8 cellular contexts compared by ENCODE assay signal in genomic region chr19:531753-532571, GRCh38. TPM values are rescaled to one million over a fixed set of nuclear protein-coding genes. Genes with fewer than 3 reads are reported as not detected.
A peak's percentile ranks its signal among the peaks of the same experiment; 100 is the strongest.
DNase-seq lines count a peak whose midpoint lies in the region; ATAC-seq and TF ChIP-seq lines count a peak whose summit lies in the region.

Gene CDC34 (plus strand): TSS chr19:531760. CDS start chr19:531932, 172 bp downstream.

- peak within 1 kb of the TSS; percentile 100 for H3K4me2 ChIP-seq in smooth muscle cell

- no peak for DNase-seq in CD4-positive, CD25-positive, alpha-beta regulatory T cell
- DNase-seq in GM19240 (ENCODE audit: insufficient read length, low spot score) (peak; percentile 62), astrocyte of the cerebellum (ENCODE audit: low read depth) (no peak), smooth muscle cell (lab: John Stamatoyannopoulos, UW; ENCODE audit: unreplicated experiment) (no peak)
- DNase-seq in central memory CD4-positive, alpha-beta T cell: no peak
- DNase-seq in stimulated activated CD4-positive, alpha-beta T cell treated with anti-CD3 and anti-CD28 coated beads, Interleukin-15, amount 100 ng/mL, for 24 hours: no peak

- peak within 1 kb of the TSS; percentile 32 for H3K4me3 ChIP-seq in CD4-positive, CD25-positive, alpha-beta regulatory T cell (ENCODE audit: low read depth, low read length)
- H3K4me3 ChIP-seq in HUES6 (ENCODE audit: low read depth, low read length) (peak within 1 kb of the TSS; percentile 100), astrocyte of the cerebellum (ENCODE audit: low read depth, low read length) (peak within 1 kb of the TSS; percentile 93), iPS-18a (ENCODE audit: low read length) (peak within 1 kb of the TSS; percentile 85), smooth muscle cell (peak within 1 kb of the TSS; percentile 90)

- WGBS in smooth muscle cell (ENCODE audit: low lambda C conversion rate): under 1% methylated on average over 55 of the region's 84 CpGs

- peaks cover 45% of the 10 kb centered on the region for H3K79me2 ChIP-seq in smooth muscle cell (ENCODE audit: low read depth)

- H3K9me3 Mint-ChIP-seq in CD4-positive, CD25-positive, alpha-beta regulatory T cell: no peaks in the 10 kb centered on the region

- H3F3A ChIP-seq in smooth muscle cell (ENCODE audit: low read depth): peaks cover 6% of the 10 kb centered on the region

- H3K4me1 ChIP-seq in CD4-positive, CD25-positive, alpha-beta regulatory T cell (ENCODE audit: control insufficient read depth, insufficient read depth, low read length, poor library complexity, severe bottlenecking): peaks cover 23% of the 10 kb centered on the region
- peaks cover 9% of the 10 kb centered on the region for H3K4me1 ChIP-seq in HUES6 (ENCODE audit: control insufficient read depth, insufficient read depth, low read length)
- H3K4me1 ChIP-seq in iPS-18a (ENCODE audit: control insufficient read depth, low read depth, low read length): peaks cover 5% of the 10 kb centered on the region
- peaks cover 11% of the 10 kb centered on the region for H3K4me1 ChIP-seq in smooth muscle cell (ENCODE audit: low read depth)

- peak within 1 kb of the TSS; percentile 89 to 91 (median 89) for H3K4me3 Mint-ChIP-seq in CD4-positive, CD25-positive, alpha-beta regulatory T cell

- H3K36me3 ChIP-seq in CD4-positive, CD25-positive, alpha-beta regulatory T cell (ENCODE audit: control insufficient read depth, insufficient read depth, low read length): peaks cover 10% of the 10 kb centered on the region
- H3K36me3 ChIP-seq in HUES6 (ENCODE audit: control insufficient read depth, insufficient read depth, low read length): peaks cover 19% of the 10 kb centered on the region
- H3K36me3 ChIP-seq in iPS-18a (ENCODE audit: control insufficient read depth, low read depth, low read length): peaks cover 10% of the 10 kb centered on the region
- no peaks in the 10 kb centered on the region for H3K36me3 ChIP-seq in smooth muscle cell (ENCODE audit: low read depth)

- peaks cover 0 to 25% (median 4%) of the 10 kb centered on the region in 4 donors for H3K4me1 Mint-ChIP-seq in CD4-positive, CD25-positive, alpha-beta regulatory T cell

- in situ Hi-C loops in astrocyte of the cerebellum (cut with HindIII; ENCODE audit: low sequenced_read_pairs): no loop called here

- TF ChIP-seq CTCF in astrocyte of the cerebellum (IDR thresholded peaks at IDR 0.05; ENCODE audit: low read depth, low read length, missing control alignments): no peak
- no peak for TF ChIP-seq CTCF in smooth muscle cell (IDR thresholded peaks at IDR 0.05; ENCODE audit: borderline replicate concordance, insufficient read depth, poor library complexity, severe bottlenecking)

- H3K27me3 Mint-ChIP-seq in CD4-positive, CD25-positive, alpha-beta regulatory T cell: no peaks in the 10 kb centered on the region

- H3K27ac Mint-ChIP-seq in CD4-positive, CD25-positive, alpha-beta regulatory T cell: peak within 1 kb of the TSS; percentile 32 to 95 (median 91)

- peaks cover 42% of the 10 kb centered on the region for H4K20me1 ChIP-seq in smooth muscle cell (ENCODE audit: low read depth)

- H3K27me3 ChIP-seq in CD4-positive, CD25-positive, alpha-beta regulatory T cell (ENCODE audit: control insufficient read depth, insufficient read depth, low read length): no peaks in the 10 kb centered on the region
- H3K27me3 ChIP-seq in HUES6 (ENCODE audit: control insufficient read depth, insufficient read depth, low read length) (no peaks in the 10 kb centered on the region), iPS-18a (ENCODE audit: control insufficient read depth, insufficient read depth, low read length) (no peaks in the 10 kb centered on the region), smooth muscle cell (ENCODE audit: low read depth) (no peaks in the 10 kb centered on the region)

- H3K9ac ChIP-seq in HUES6 (ENCODE audit: low read length): peak within 1 kb of the TSS; percentile 74
- H3K9ac ChIP-seq in iPS-18a (ENCODE audit: low read length): peak within 1 kb of the TSS; percentile 73
- peak within 1 kb of the TSS; percentile 91 for H3K9ac ChIP-seq in smooth muscle cell (ENCODE audit: low read depth)

- H2AFZ ChIP-seq in smooth muscle cell (ENCODE audit: low read depth): peak within 1 kb of the TSS; percentile 95

- ATAC-seq in CD4-positive, CD25-positive, alpha-beta regulatory T cell (ENCODE audit: low read depth in 2 of 2): no peak

- no peaks in the 10 kb centered on the region for H3K9me3 ChIP-seq in CD4-positive, CD25-positive, alpha-beta regulatory T cell (ENCODE audit: control insufficient read depth in 2 of 2, low read length in 2 of 2)
- H3K9me3 ChIP-seq in HUES6 (ENCODE audit: control insufficient read depth, insufficient read depth, low read depth, low read length) (no peaks in the 10 kb centered on the region), iPS-18a (ENCODE audit: control insufficient read depth, low read depth, low read length) (no peaks in the 10 kb centered on the region), smooth muscle cell (replicated peaks; ENCODE audit: low read depth) (no peaks in the 10 kb centered on the region)

- peak within 1 kb of the TSS; percentile 82 for H3K27ac ChIP-seq in CD4-positive, CD25-positive, alpha-beta regulatory T cell (ENCODE audit: insufficient read depth, low read length, poor library complexity, severe bottlenecking)
- H3K27ac ChIP-seq in HUES6 (ENCODE audit: low read depth, low read length) (peak within 1 kb of the TSS; percentile 77; the same call in 1 of the 2 replicates), iPS-18a (ENCODE audit: low read length) (no peak within 1 kb of the TSS), smooth muscle cell (ENCODE audit: low read depth) (peak within 1 kb of the TSS; percentile 90)

- no peaks in the 10 kb centered on the region for H3K36me3 Mint-ChIP-seq in CD4-positive, CD25-positive, alpha-beta regulatory T cell

RNA-seq across cellular contexts. Expression of gene CDC34, which starts in this region (rescaled TPM):
- total RNA-seq in CD4-positive, CD25-positive, alpha-beta regulatory T cell: 39.2 TPM
- 10 to 100 TPM; 32.2 to 37.8 (median 34.8) TPM for polyA plus RNA-seq in CD4-positive, CD25-positive, alpha-beta regulatory T cell
- 67.7 and 72.7 TPM in 2 replicates for total RNA-seq in smooth muscle cell
- 151 and 159 TPM in 2 replicates for polyA plus RNA-seq in smooth muscle cell

Comparison
In these comparisons a context has a peak if more than half of its experiments do, and no peak if none do; other contexts are left out.
1. H3K4me3 ChIP-seq: peak in every context shown above with its lines; median percentile 100 in HUES6; 93 in astrocyte of the cerebellum; 90 in smooth muscle cell; 85 in iPS-18a; 32 in CD4-positive, CD25-positive, alpha-beta regulatory T cell.